ENCODE assay signal across 11 cellular contexts in the genomic region with DNA sequence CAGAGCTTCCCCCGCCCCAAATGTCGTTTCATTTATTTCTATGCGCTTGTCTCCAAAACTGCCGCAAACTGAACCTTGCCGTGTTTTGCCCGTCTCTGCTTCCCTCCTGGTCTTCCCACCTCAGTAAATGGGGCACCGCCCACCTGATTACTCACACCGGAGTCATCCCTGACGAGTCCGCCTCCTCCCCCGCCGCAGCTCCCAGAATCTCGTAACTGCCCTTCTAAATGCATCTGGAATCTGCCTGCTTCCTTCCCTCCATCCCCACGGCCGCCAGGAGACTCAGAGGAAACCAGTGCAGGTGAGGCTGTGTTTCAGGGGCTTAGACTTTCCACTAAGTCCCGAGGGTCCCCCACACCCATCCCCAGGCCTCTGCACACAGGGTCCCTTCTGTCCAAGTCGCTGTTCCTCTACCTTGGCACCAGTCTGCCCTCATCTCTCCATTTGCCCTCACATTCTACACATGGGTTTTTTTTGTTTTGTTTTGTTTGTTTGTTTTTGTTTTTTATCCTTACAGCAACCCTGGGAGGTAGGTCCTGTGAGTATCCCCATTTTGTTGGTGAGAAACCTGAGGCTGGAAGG.
DNase-seq lines count a peak whose midpoint lies in the region; ATAC-seq and TF ChIP-seq lines count a peak whose summit lies in the region.
"Had no signal": no experiment of that assay in that cellular context is flagged by ENCODE, and none has a peak within 500 bp of the region (broad histone marks: within the 10 kb centered on the region; RNA-seq: fewer than 3 reads in every experiment).

No MANE protein-coding gene starts in this region.

- CTCF ChIA-PET in MCF 10A (lab: Yijun Ruan, JAX): interaction anchor here (0.6 to 0.8 kb wide), 4 partner anchors 12 to 252 kb away, joined by 3 to 4 read pairs (median 3); no protein-coding TSS in a partner anchor

- no peak for ATAC-seq in HG03135 (IDR thresholded peaks at IDR 0.05; ENCODE audit: unreplicated experiment)
- no peak for ATAC-seq in left colon

- H3K27ac ChIP-seq in breast epithelium: no peak overlapping the region
- H3K27ac ChIP-seq: C4-2B had no signal

- H3K27ac Mint-ChIP-seq in MCF 10A (ENCODE audit: low read depth, unreplicated experiment) (peak overlapping the region; percentile 52), mesothelial cell of epicardium (no peak overlapping the region)
- H3K27ac Mint-ChIP-seq: nephron had no signal

- peaks cover 7% of the 10 kb centered on the region for H3K9me3 Mint-ChIP-seq in MCF 10A (ENCODE audit: unreplicated experiment)
- H3K9me3 Mint-ChIP-seq in mesothelial cell of epicardium: peaks cover 7% of the 10 kb centered on the region

- intact Hi-C loops in MCF 10A (cut with micrococcal nuclease): no loop called here
- intact Hi-C loops in breast epithelium (cut with DNase I; ENCODE audit: low total_unique reads): no loop called here
- intact Hi-C loops in left colon (cut with DNase I, micrococcal nuclease): no loop called here

- TF ChIP-seq CTCF in MCF 10A (IDR thresholded peaks at IDR 0.05; ENCODE audit: unreplicated experiment) (no peak), breast epithelium (IDR thresholded peaks at IDR 0.05) (no peak), fibroblast of villous mesenchyme (IDR thresholded peaks at IDR 0.05; ENCODE audit: insufficient read depth, low read depth, low read length) (no peak), mesothelial cell of epicardium (IDR thresholded peaks at IDR 0.05; ENCODE audit: unreplicated experiment) (no peak)

- no peaks in the 10 kb centered on the region for H3K9me3 ChIP-seq in breast epithelium

- no TSS peak for BruUV-seq in MCF 10A (replicated peaks; lab: Mats Ljungman, UMichigan)

- H3K4me1 Mint-ChIP-seq in MCF 10A (ENCODE audit: insufficient read depth, unreplicated experiment) (peaks cover 29% of the 10 kb centered on the region), mesothelial cell of epicardium (peaks cover 11% of the 10 kb centered on the region)
- H3K4me1 Mint-ChIP-seq: nephron had no signal

- POLR2A ChIA-PET in MCF 10A (lab: Yijun Ruan, JAX): interaction anchor here (0.6 kb wide), 1 partner anchor 24 kb away, joined by 4 read pairs; no protein-coding TSS in a partner anchor

- no peaks in the 10 kb centered on the region for H3K4me1 ChIP-seq in breast epithelium

- peaks cover 0 to 68% of the 10 kb centered on the region in 2 donors for H3K27me3 ChIP-seq in breast epithelium

- H3K27me3 Mint-ChIP-seq in MCF 10A (ENCODE audit: insufficient read depth, unreplicated experiment) (peaks cover 15% of the 10 kb centered on the region), mesothelial cell of epicardium (ENCODE audit: low read depth) (peaks cover 54% of the 10 kb centered on the region)

- H3K4me3 Mint-ChIP-seq in MCF 10A (ENCODE audit: unreplicated experiment) (peak overlapping the region; percentile 69), mesothelial cell of epicardium (no peak overlapping the region)
- H3K4me3 Mint-ChIP-seq: nephron had no signal

- H3K4me3 ChIP-seq in breast epithelium (no peak overlapping the region), fibroblast of villous mesenchyme (ENCODE audit: low read depth, low read length) (peak overlapping the region; percentile 6)

- TF ChIP-seq POLR2A in breast epithelium (IDR thresholded peaks at IDR 0.05): no peak

- DNase-seq in MCF 10A (ENCODE audit: unreplicated experiment) (peak; percentile 93), breast epithelium (ENCODE audit: low spot score in 2 of 2) (no peak), RKO (ENCODE audit: low spot score) (peak; percentile 77), fibroblast of villous mesenchyme (ENCODE audit: low read depth) (peak; percentile 67), left colon (no peak), mesothelial cell of epicardium (ENCODE audit: low spot score in 2 of 2, unreplicated experiment in 2 of 2) (no peak)
- peak; percentile 54 for DNase-seq in stimulated activated CD8-positive, alpha-beta memory T cell treated with anti-CD3 and anti-CD28 coated beads, Interleukin-4, amount 100 ng/mL, for 48 hours
- DNase-seq: effector memory CD4-positive, alpha-beta T cell had no signal

- no peaks in the 10 kb centered on the region for H3K36me3 Mint-ChIP-seq in MCF 10A (ENCODE audit: insufficient read depth, unreplicated experiment)
- H3K36me3 Mint-ChIP-seq in mesothelial cell of epicardium: peaks cover 3% of the 10 kb centered on the region

- H3K36me3 ChIP-seq in breast epithelium: no peaks in the 10 kb centered on the region

Comparison
In these comparisons a context has a peak if more than half of its experiments do, and no peak if none do; other contexts are left out.
1. DNase-seq: peak in MCF 10A (single experiment), RKO (single experiment), fibroblast of villous mesenchyme (single experiment) and stimulated activated CD8-positive, alpha-beta memory T cell treated with anti-CD3 and anti-CD28 coated beads, Interleukin-4, amount 100 ng/mL, for 48 hours (single experiment); none in breast epithelium (0 of 2), left colon (0 of 2) and mesothelial cell of epicardium (0 of 2).